Comparison of ENCODE assay signal across 15 cellular contexts in genomic region chr16:84303023-84303422, GRCh38. TPM values are rescaled to one million over a fixed set of nuclear protein-coding genes. Genes with fewer than 3 reads are reported as not detected.
A peak's percentile ranks its signal among the peaks of the same experiment; 100 is the strongest.
DNase-seq lines count a peak whose midpoint lies in the region; ATAC-seq and TF ChIP-seq lines count a peak whose summit lies in the region.
"Had no signal": no experiment of that assay in that cellular context is flagged by ENCODE, and none has a peak within 500 bp of the region (broad histone marks: within the 10 kb centered on the region; RNA-seq: fewer than 3 reads in every experiment).

No MANE protein-coding gene starts in this region.

- CTCF ChIA-PET in HEK293T (lab: Yijun Ruan, JAX): interaction anchor here (0.7 kb wide), 2 partner anchors 40 to 208 kb away, joined by 4 to 8 read pairs; no protein-coding TSS in a partner anchor

- H3K9me3 ChIP-seq in thoracic aorta: no peaks in the 10 kb centered on the region

- peaks cover 4 to 16% of the 10 kb centered on the region in 2 donors for H3K4me1 ChIP-seq in thoracic aorta (ENCODE audit: control insufficient read depth in 1 of 2, low read depth in 2 of 2)

- no peaks in the 10 kb centered on the region for H3K9me3 Mint-ChIP-seq in mesothelial cell of epicardium
- H3K9me3 Mint-ChIP-seq: activated naive CD8-positive, alpha-beta T cell treated with anti-CD3 and anti-CD28 coated beads, Interleukin-2, amount 10 ng/mL, durations not matched to agents 7 days and 5 days; stimulated activated naive B cell treated with anti-CD40 and anti-IgM and Interleukin-4, amounts not matched to agents 10 μg/mL and 1 μg/mL and 100 μg/mL, for 72 hours had no signal

- H3K36me3 Mint-ChIP-seq in mesothelial cell of epicardium: no peaks in the 10 kb centered on the region
- H3K36me3 Mint-ChIP-seq: activated naive CD8-positive, alpha-beta T cell treated with anti-CD3 and anti-CD28 coated beads, Interleukin-2, amount 10 ng/mL, durations not matched to agents 7 days and 5 days; stimulated activated naive B cell treated with anti-CD40 and anti-IgM and Interleukin-4, amounts not matched to agents 10 μg/mL and 1 μg/mL and 100 μg/mL, for 72 hours had no signal

- WGBS in lower leg skin, 2 donors: 34 to 37% methylated on average over 8 of the region's 8 CpGs

- TF ChIP-seq CTCF in mesothelial cell of epicardium (IDR thresholded peaks at IDR 0.05; ENCODE audit: unreplicated experiment) (no peak), thoracic aorta (IDR thresholded peaks at IDR 0.05) (no peak), lower leg skin (IDR thresholded peaks at IDR 0.05) (no peak)

- TF ChIP-seq POLR2A in lower leg skin (IDR thresholded peaks at IDR 0.05): no peak

- H3K4me3 ChIP-seq in thoracic aorta (peak overlapping the region; percentile 32), lower leg skin (ENCODE audit: low read depth, poor library complexity, severe bottlenecking) (no peak overlapping the region)

- no peaks in the 10 kb centered on the region for H3K27me3 ChIP-seq in thoracic aorta (replicated peaks; ENCODE audit: insufficient read depth)

- POLR2A ChIA-PET in HEK293T (lab: Yijun Ruan, JAX): no interaction called here

- no peak overlapping the region for H3K4me3 Mint-ChIP-seq in mesothelial cell of epicardium
- H3K4me3 Mint-ChIP-seq: activated naive CD8-positive, alpha-beta T cell treated with anti-CD3 and anti-CD28 coated beads, Interleukin-2, amount 10 ng/mL, durations not matched to agents 7 days and 5 days; stimulated activated naive B cell treated with anti-CD40 and anti-IgM and Interleukin-4, amounts not matched to agents 10 μg/mL and 1 μg/mL and 100 μg/mL, for 72 hours had no signal

- H3K27ac ChIP-seq in thoracic aorta: peak overlapping the region; percentile 31 to 69

- DNase-seq in GM04503 (ENCODE audit: low read depth) (peak; percentile 64), dedifferentiated amniotic fluid mesenchymal stem cell (ENCODE audit: extremely low spot score) (peak; percentile 27), mesothelial cell of epicardium (ENCODE audit: low spot score in 2 of 2, unreplicated experiment in 2 of 2) (no peak), thoracic aorta (ENCODE audit: low spot score) (no peak), HEK293T (ENCODE audit: extremely low spot score) (no peak), T-helper 1 cell (no peak), lower leg skin (ENCODE audit: low spot score in 2 of 2) (no peak)
- no peak for DNase-seq in activated CD4-positive, alpha-beta T cell treated with anti-CD3 and anti-CD28 coated beads, Interleukin-2, amount 50 U/mL, for 1 hour
- DNase-seq: activated naive CD8-positive, alpha-beta T cell treated with anti-CD3 and anti-CD28 coated beads, Interleukin-2, amount 10 ng/mL, durations not matched to agents 7 days and 5 days; NCI-H146; NCI-H748 treated with DMSO at 0.1 percent for 48 hours; SIG-M5; stimulated activated CD4-positive, alpha-beta T cell treated with anti-CD3 and anti-CD28 coated beads, Interleukin-2, amount 100 ng/mL, for 48 hours; stimulated activated naive B cell treated with anti-CD40 and anti-IgM and Interleukin-4, amounts not matched to agents 10 μg/mL and 1 μg/mL and 100 μg/mL, for 72 hours had no signal

- no peaks in the 10 kb centered on the region for H3K36me3 ChIP-seq in thoracic aorta

- H3K27me3 Mint-ChIP-seq in mesothelial cell of epicardium (ENCODE audit: low read depth): peaks cover 11% of the 10 kb centered on the region

- intact Hi-C loops in lower leg skin (cut with DNase I; ENCODE audit: low total_unique reads): no loop called here

- peak; percentile 26 for ATAC-seq in thoracic aorta (ENCODE audit: insufficient number of reproducible peaks, low FRiP score, low read depth)
- ATAC-seq: stimulated activated naive B cell treated with anti-CD40 and anti-IgM and Interleukin-4, amounts not matched to agents 10 μg/mL and 1 μg/mL and 100 μg/mL, for 72 hours had no signal

- H3K27ac Mint-ChIP-seq in mesothelial cell of epicardium: peak overlapping the region; percentile 84
- H3K27ac Mint-ChIP-seq: activated naive CD8-positive, alpha-beta T cell treated with anti-CD3 and anti-CD28 coated beads, Interleukin-2, amount 10 ng/mL, durations not matched to agents 7 days and 5 days; stimulated activated naive B cell treated with anti-CD40 and anti-IgM and Interleukin-4, amounts not matched to agents 10 μg/mL and 1 μg/mL and 100 μg/mL, for 72 hours had no signal

- H3K4me1 Mint-ChIP-seq in mesothelial cell of epicardium: peaks cover 25% of the 10 kb centered on the region
- H3K4me1 Mint-ChIP-seq: activated naive CD8-positive, alpha-beta T cell treated with anti-CD3 and anti-CD28 coated beads, Interleukin-2, amount 10 ng/mL, durations not matched to agents 7 days and 5 days; stimulated activated naive B cell treated with anti-CD40 and anti-IgM and Interleukin-4, amounts not matched to agents 10 μg/mL and 1 μg/mL and 100 μg/mL, for 72 hours had no signal

TF ChIP-seq in HEK293T, 16 proteins besides CTCF, POLR2A, EP300 and RAD21:
- TF ChIP-seq TARDBP (IDR thresholded peaks at IDR 0.05) (no peak), SUZ12 (IDR thresholded peaks at IDR 0.05) (no peak), CTBP1 (IDR thresholded peaks at IDR 0.05; ENCODE audit: borderline replicate concordance) (no peak), PKNOX1 (IDR thresholded peaks at IDR 0.05) (no peak), L3MBTL2 (conservative IDR thresholded peaks at IDR 0.05) (no peak), ARNT (IDR thresholded peaks at IDR 0.05) (no peak), FOXA1 (IDR thresholded peaks at IDR 0.05) (no peak), FOXK2 (IDR thresholded peaks at IDR 0.05) (no peak), ZNF384 (IDR thresholded peaks at IDR 0.05) (no peak), NFRKB (IDR thresholded peaks at IDR 0.05) (no peak), HDGF (IDR thresholded peaks at IDR 0.05; ENCODE audit: borderline replicate concordance) (no peak), SP1 (IDR thresholded peaks at IDR 0.05) (no peak), FOXM1 (IDR thresholded peaks at IDR 0.05; ENCODE audit: borderline replicate concordance) (no peak), ELF4 (IDR thresholded peaks at IDR 0.05) (no peak), LEF1 (IDR thresholded peaks at IDR 0.05; ENCODE audit: borderline replicate concordance) (no peak), BHLHE40 (IDR thresholded peaks at IDR 0.05; ENCODE audit: borderline replicate concordance) (no peak)

RNA-seq across cellular contexts. Expression of gene WFDC1, which starts 8.3 kb away (rescaled TPM):
- total RNA-seq in mesothelial cell of epicardium (2.2 to 3.0 TPM (median 2.6 TPM) in 3 replicates), thoracic aorta (100 to 1,000 TPM in 1 of 2 donors, 1 to 10 TPM in 1; 4.6 to 203 TPM), lower leg skin (1 to 10 TPM in 2 of 4 donors, under 1 TPM in 1, not detected in 1; 0.91 to 2.2 (median 1.3) TPM)
- total RNA-seq: activated naive CD8-positive, alpha-beta T cell treated with anti-CD3 and anti-CD28 coated beads, Interleukin-2, amount 10 ng/mL, durations not matched to agents 7 days and 5 days; dermis blood vessel endothelial cell had no signal

Comparison
In these comparisons a context has a peak if more than half of its experiments do, and no peak if none do; other contexts are left out.
1. DNase-seq: peak in GM04503 (single experiment) and dedifferentiated amniotic fluid mesenchymal stem cell (single experiment); none in mesothelial cell of epicardium (0 of 2), thoracic aorta (single experiment), HEK293T (single experiment), activated CD4-positive, alpha-beta T cell treated with anti-CD3 and anti-CD28 coated beads, Interleukin-2, amount 50 U/mL, for 1 hour (single experiment), T-helper 1 cell (0 of 5) and lower leg skin (0 of 2).